In the genomic region with DNA sequence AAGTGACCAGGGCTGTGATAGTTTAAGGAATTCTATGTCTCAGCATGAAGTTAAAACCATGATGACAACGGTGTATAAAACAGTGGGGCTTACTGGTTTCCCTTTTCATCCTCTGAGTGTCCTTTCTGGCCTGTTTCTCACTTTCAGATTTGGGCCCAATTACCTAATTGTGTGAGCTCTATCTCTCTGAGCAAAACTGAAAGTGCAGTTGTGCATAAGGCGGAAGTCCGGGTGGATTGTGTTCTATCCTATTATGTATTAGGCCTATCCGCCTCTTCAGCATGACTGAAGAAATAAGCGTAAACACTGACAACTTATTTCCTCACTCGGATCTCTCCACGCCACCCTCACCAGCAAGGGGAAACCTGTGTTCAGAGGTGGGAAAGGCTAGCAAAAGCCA, we compare ENCODE assay signal across 8 cellular contexts. TPM values are rescaled to one million over a fixed set of nuclear protein-coding genes. Genes with fewer than 3 reads are reported as not detected.
DNase-seq lines count a peak whose midpoint lies in the region; ATAC-seq, FAIRE-seq and TF ChIP-seq lines count a peak whose summit lies in the region.
"Not testable (repeated sequence)": the region's sequence is repeated elsewhere in the genome, so short reads cannot be mapped to it uniquely, and the experiment has no call there.

No MANE protein-coding gene starts in this region.

- not testable (repeated sequence) for H3K36me3 ChIP-seq in right lobe of liver

- not testable (repeated sequence) for H3K27ac ChIP-seq in right lobe of liver

- TF ChIP-seq CTCF in right lobe of liver (IDR thresholded peaks at IDR 0.05): not testable (repeated sequence)

- ATAC-seq in GM18907 (IDR thresholded peaks at IDR 0.05; ENCODE audit: unreplicated experiment) (peak; percentile 66), GM19467 (IDR thresholded peaks at IDR 0.05; ENCODE audit: unreplicated experiment) (peak; percentile 65), GM21786 (IDR thresholded peaks at IDR 0.05; ENCODE audit: unreplicated experiment) (peak; percentile 69), HG02943 (IDR thresholded peaks at IDR 0.05; ENCODE audit: low read depth, unreplicated experiment) (peak; percentile 80), HG03175 (IDR thresholded peaks at IDR 0.05; ENCODE audit: unreplicated experiment) (peak; percentile 84), HG03575 (IDR thresholded peaks at IDR 0.05; ENCODE audit: extremely low read depth, insufficient number of reproducible peaks, low FRiP score, unreplicated experiment) (peak; percentile 74), right lobe of liver (peak in 3 of 4 donors; percentile 9 to 15 (median 9))

- FAIRE-seq in GM12892 (lab: Jason Lieb, UNC): peak; percentile 100

- no CpG with 5 or more reads among the region's 7 CpGs for WGBS in right lobe of liver (ENCODE audit: insufficient coverage, low coverage, low lambda C conversion rate, missing lambda C conversion rate)

- DNase-seq in GM12892 (ENCODE audit: insufficient read length); right lobe of liver: not testable (repeated sequence)

- intact Hi-C loops in right lobe of liver (cut with DNase I): not testable (repeated sequence)

- not testable (repeated sequence) for TF ChIP-seq POLR2A in GM12892 (IDR thresholded peaks at IDR 0.05; ENCODE audit: low read depth, low read length); right lobe of liver (IDR thresholded peaks at IDR 0.05)

- H3K27me3 ChIP-seq in right lobe of liver: peaks cover 0 to 16% of the 10 kb centered on the region in 2 donors

- H3K4me1 ChIP-seq in right lobe of liver: peaks cover 0 to 18% (median 0%) of the 10 kb centered on the region in 4 donors

- H3K4me3 ChIP-seq in right lobe of liver: not testable (repeated sequence)

- H3K9me3 ChIP-seq in right lobe of liver: not testable (repeated sequence)

RNA-seq across cellular contexts. Expression of a gene that starts 21.3 kb away (rescaled TPM):
- polyA plus RNA-seq in GM12892 (2012; ENCODE audit: missing spikeins): 42.6 TPM
- total RNA-seq in right lobe of liver: 10 to 100 TPM; 11.9 to 20.6 (median 14.6) TPM

Comparison
In these comparisons a context has a peak if more than half of its experiments do, and no peak if none do; other contexts are left out.
1. ATAC-seq: peak in every context shown above with its lines; median percentile 84 in HG03175; 80 in HG02943; 74 in HG03575; 69 in GM21786; 66 in GM18907; 65 in GM19467; 9 in right lobe of liver.